1 cellular context compared by ENCODE assay signal in the genomic region with DNA sequence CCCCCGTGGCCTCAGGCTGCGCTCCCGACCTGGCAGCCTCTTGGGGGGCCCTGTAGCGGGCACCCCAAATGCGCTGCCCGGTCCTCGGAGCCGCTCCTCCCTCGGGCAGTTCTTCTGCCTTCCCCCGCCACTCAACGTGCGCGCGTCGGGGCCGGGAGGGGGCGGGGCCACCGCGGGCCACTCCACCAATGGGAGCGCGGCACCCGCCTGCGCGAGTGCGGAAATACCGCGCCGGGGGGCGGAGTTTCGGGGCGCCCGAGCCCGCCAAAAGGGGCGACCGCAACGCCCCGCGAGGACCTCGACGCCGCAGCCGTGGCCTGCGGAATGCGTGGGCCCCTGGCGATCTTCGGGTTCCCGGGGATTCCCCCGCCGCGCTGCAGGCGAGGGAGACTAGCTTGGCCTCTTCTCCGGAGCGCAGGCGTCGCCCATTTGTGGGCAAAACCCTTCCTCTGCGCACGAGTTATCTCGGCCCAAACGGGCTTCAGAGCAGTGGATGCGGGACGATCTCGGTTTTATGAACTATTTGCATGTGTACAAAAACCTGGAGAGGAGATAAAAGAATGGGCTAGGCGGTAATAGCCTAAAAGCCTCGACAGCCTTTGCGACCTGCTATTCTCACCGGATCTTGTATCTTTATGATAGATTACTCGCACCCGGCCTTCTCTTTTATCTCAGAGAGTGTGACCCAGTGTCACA.
A peak's percentile ranks its signal among the peaks of the same experiment; 100 is the strongest.
TF ChIP-seq lines count a peak whose summit lies in the region.

Gene TASOR, minus strand, starts transcription at position 144 of the 696 bp plus-strand sequence. CDS start 259 bp downstream, outside the sequence.

TF ChIP-seq in HepG2, 621 proteins besides CTCF, POLR2A, EP300 and RAD21 (continued from another document and continues in another):
- peak; percentile 70; the same call in 1 of the 2 replicates for TF ChIP-seq ZNF614 (CRISPR knock-in tag; IDR thresholded peaks at IDR 0.05; ENCODE audit: borderline replicate concordance)
- peak; percentile 36; the same call in 1 of the 2 replicates for TF ChIP-seq ZNF710 (CRISPR knock-in tag; IDR thresholded peaks at IDR 0.05; ENCODE audit: borderline replicate concordance)
- TF ChIP-seq PHF20 (CRISPR knock-in tag; IDR thresholded peaks at IDR 0.05): peak; percentile 64; the same call in 1 of the 2 replicates
- TF ChIP-seq, protein P1, sequence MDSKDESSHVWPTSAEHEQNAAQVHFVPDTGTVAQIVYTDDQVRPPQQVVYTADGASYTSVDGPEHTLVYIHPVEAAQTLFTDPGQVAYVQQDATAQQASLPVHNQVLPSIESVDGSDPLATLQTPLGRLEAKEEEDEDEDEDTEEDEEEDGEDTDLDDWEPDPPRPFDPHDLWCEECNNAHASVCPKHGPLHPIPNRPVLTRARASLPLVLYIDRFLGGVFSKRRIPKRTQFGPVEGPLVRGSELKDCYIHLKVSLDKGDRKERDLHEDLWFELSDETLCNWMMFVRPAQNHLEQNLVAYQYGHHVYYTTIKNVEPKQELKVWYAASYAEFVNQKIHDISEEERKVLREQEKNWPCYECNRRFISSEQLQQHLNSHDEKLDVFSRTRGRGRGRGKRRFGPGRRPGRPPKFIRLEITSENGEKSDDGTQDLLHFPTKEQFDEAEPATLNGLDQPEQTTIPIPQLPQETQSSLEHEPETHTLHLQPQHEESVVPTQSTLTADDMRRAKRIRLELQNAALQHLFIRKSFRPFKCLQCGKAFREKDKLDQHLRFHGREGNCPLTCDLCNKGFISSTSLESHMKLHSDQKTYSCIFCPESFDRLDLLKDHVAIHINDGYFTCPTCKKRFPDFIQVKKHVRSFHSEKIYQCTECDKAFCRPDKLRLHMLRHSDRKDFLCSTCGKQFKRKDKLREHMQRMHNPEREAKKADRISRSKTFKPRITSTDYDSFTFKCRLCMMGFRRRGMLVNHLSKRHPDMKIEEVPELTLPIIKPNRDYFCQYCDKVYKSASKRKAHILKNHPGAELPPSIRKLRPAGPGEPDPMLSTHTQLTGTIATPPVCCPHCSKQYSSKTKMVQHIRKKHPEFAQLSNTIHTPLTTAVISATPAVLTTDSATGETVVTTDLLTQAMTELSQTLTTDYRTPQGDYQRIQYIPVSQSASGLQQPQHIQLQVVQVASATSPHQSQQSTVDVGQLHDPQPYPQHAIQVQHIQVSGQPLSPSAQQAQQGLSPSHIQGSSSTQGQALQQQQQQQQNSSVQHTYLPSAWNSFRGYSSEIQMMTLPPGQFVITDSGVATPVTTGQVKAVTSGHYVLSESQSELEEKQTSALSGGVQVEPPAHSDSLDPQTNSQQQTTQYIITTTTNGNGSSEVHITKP (CRISPR knock-in tag; IDR thresholded peaks at IDR 0.05; ENCODE audit: low read depth): 0 out of 2 replicates have a peak, but pooled peaks have one; percentile 14
- TF ChIP-seq ZNF7 (CRISPR knock-in tag; IDR thresholded peaks at IDR 0.05): no peak
- peak; percentile 62 for TF ChIP-seq SPEN (CRISPR knock-in tag; IDR thresholded peaks at IDR 0.05; ENCODE audit: low read depth)
- TF ChIP-seq NCOR1 (IDR thresholded peaks at IDR 0.05; ENCODE audit: borderline replicate concordance, low read length): no peak
- TF ChIP-seq, protein P2, sequence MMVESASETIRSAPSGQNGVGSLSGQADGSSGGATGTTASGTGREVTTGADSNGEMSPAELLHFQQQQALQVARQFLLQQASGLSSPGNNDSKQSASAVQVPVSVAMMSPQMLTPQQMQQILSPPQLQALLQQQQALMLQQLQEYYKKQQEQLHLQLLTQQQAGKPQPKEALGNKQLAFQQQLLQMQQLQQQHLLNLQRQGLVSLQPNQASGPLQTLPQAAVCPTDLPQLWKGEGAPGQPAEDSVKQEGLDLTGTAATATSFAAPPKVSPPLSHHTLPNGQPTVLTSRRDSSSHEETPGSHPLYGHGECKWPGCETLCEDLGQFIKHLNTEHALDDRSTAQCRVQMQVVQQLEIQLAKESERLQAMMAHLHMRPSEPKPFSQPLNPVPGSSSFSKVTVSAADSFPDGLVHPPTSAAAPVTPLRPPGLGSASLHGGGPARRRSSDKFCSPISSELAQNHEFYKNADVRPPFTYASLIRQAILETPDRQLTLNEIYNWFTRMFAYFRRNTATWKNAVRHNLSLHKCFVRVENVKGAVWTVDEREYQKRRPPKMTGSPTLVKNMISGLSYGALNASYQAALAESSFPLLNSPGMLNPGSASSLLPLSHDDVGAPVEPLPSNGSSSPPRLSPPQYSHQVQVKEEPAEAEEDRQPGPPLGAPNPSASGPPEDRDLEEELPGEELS (CRISPR knock-in tag; IDR thresholded peaks at IDR 0.05): no peak; the same call in 1 of the 2 replicates
- peak; percentile 71 for TF ChIP-seq TEAD3 (CRISPR knock-in tag; optimal IDR thresholded peaks at IDR 0.05; ENCODE audit: borderline replicate concordance)
- no peak; the same call in 1 of the 2 replicates for TF ChIP-seq IRF2 (CRISPR knock-in tag; IDR thresholded peaks at IDR 0.05)
- no peak for TF ChIP-seq ZC3H4 (CRISPR knock-in tag; IDR thresholded peaks at IDR 0.05; ENCODE audit: borderline replicate concordance)
- 0 out of 2 replicates have a peak, but pooled peaks have one; percentile 37 for TF ChIP-seq ZNF788 (CRISPR knock-in tag; IDR thresholded peaks at IDR 0.05; ENCODE audit: borderline replicate concordance)
- TF ChIP-seq, protein P3, sequence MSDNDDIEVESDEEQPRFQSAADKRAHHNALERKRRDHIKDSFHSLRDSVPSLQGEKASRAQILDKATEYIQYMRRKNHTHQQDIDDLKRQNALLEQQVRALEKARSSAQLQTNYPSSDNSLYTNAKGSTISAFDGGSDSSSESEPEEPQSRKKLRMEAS (IDR thresholded peaks at IDR 0.05): peak; percentile 99
- peak; percentile 91; the same call in 1 of the 2 replicates for TF ChIP-seq ZNF552 (CRISPR knock-in tag; IDR thresholded peaks at IDR 0.05; ENCODE audit: borderline replicate concordance)
- TF ChIP-seq STAT6 (CRISPR knock-in tag; IDR thresholded peaks at IDR 0.05; ENCODE audit: borderline replicate concordance): no peak
- TF ChIP-seq ASH2L (IDR thresholded peaks at IDR 0.05; ENCODE audit: insufficient read length, low read depth, low read length): no peak
- no peak for TF ChIP-seq ZNF18 (CRISPR knock-in tag; IDR thresholded peaks at IDR 0.05; ENCODE audit: insufficient replicate concordance)
- no peak for TF ChIP-seq ZFP1 (CRISPR knock-in tag; IDR thresholded peaks at IDR 0.05)
- TF ChIP-seq PAWR (CRISPR knock-in tag; IDR thresholded peaks at IDR 0.05; ENCODE audit: borderline replicate concordance): no peak
- peak; percentile 86; the same call in 1 of the 2 replicates for TF ChIP-seq ZNF138 (CRISPR knock-in tag; IDR thresholded peaks at IDR 0.05; ENCODE audit: low read depth)
- TF ChIP-seq MYC (CRISPR knock-in tag; IDR thresholded peaks at IDR 0.05; ENCODE audit: borderline replicate concordance): no peak; the same call in none of the 2 replicates
- 0 out of 2 replicates have a peak, but pooled peaks have one; percentile 54 for TF ChIP-seq ZFP82 (CRISPR knock-in tag; IDR thresholded peaks at IDR 0.05; ENCODE audit: borderline replicate concordance)
- TF ChIP-seq ZNF773 (CRISPR knock-in tag; IDR thresholded peaks at IDR 0.05; ENCODE audit: borderline replicate concordance): peak; percentile 97; the same call in 1 of the 2 replicates
- TF ChIP-seq FOXA1 (IDR thresholded peaks at IDR 0.05): no peak
- no peak for TF ChIP-seq FOXA1 (CRISPR knock-in tag; IDR thresholded peaks at IDR 0.05)
- TF ChIP-seq FOXO1 (CRISPR knock-in tag; IDR thresholded peaks at IDR 0.05): no peak
- no peak for TF ChIP-seq PHF5A (CRISPR knock-in tag; IDR thresholded peaks at IDR 0.05; ENCODE audit: low read depth, unreplicated experiment)
- no peak; the same call in 1 of the 2 replicates for TF ChIP-seq EEA1 (CRISPR knock-in tag; IDR thresholded peaks at IDR 0.05; ENCODE audit: borderline replicate concordance)
- TF ChIP-seq MATR3 (CRISPR knock-in tag; IDR thresholded peaks at IDR 0.05): no peak
- TF ChIP-seq XBP1 (CRISPR knock-in tag; IDR thresholded peaks at IDR 0.05): no peak
- TF ChIP-seq ZMYM3 (CRISPR knock-in tag; IDR thresholded peaks at IDR 0.05): no peak
- no peak for TF ChIP-seq ZNF569 (CRISPR knock-in tag; IDR thresholded peaks at IDR 0.05; ENCODE audit: borderline replicate concordance)
- TF ChIP-seq, protein P4, sequence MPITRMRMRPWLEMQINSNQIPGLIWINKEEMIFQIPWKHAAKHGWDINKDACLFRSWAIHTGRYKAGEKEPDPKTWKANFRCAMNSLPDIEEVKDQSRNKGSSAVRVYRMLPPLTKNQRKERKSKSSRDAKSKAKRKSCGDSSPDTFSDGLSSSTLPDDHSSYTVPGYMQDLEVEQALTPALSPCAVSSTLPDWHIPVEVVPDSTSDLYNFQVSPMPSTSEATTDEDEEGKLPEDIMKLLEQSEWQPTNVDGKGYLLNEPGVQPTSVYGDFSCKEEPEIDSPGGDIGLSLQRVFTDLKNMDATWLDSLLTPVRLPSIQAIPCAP (CRISPR knock-in tag; IDR thresholded peaks at IDR 0.05; ENCODE audit: low read depth): 0 out of 2 replicates have a peak, but pooled peaks have one; percentile 34
- no peak for TF ChIP-seq PITX1 (CRISPR knock-in tag; IDR thresholded peaks at IDR 0.05)
- TF ChIP-seq BRF2 (CRISPR knock-in tag; IDR thresholded peaks at IDR 0.05): peak; percentile 96
- no peak for TF ChIP-seq THAP9 (CRISPR knock-in tag; IDR thresholded peaks at IDR 0.05; ENCODE audit: borderline replicate concordance)
- TF ChIP-seq ZIK1 (CRISPR knock-in tag; IDR thresholded peaks at IDR 0.05; ENCODE audit: borderline replicate concordance, low read depth): 0 out of 2 replicates have a peak, but pooled peaks have one; percentile 57
- no peak for TF ChIP-seq EHMT2 (IDR thresholded peaks at IDR 0.05; ENCODE audit: borderline replicate concordance, low read depth, low read length)
- TF ChIP-seq TGIF2 (CRISPR knock-in tag; IDR thresholded peaks at IDR 0.05): no peak
